Comparison of ENCODE assay signal across 8 cellular contexts in genomic region chr4:10116625-10117423, GRCh38. TPM values are rescaled to one million over a fixed set of nuclear protein-coding genes. Genes with fewer than 3 reads are reported as not detected.
DNase-seq lines count a peak whose midpoint lies in the region; ATAC-seq, FAIRE-seq and TF ChIP-seq lines count a peak whose summit lies in the region.

Gene WDR1, minus strand, starts transcription at chr4:10116799. Its CDS starts 133 bp downstream, at chr4:10116666.

- H3K4me2 ChIP-seq in OCI-LY1 (ENCODE audit: low read length) = peak within 1 kb of the TSS; percentile 79
- H3K4me2 ChIP-seq in endothelial cell of umbilical vein (ENCODE audit: insufficient read depth, low read length) = peak within 1 kb of the TSS; percentile 91

- H3K36me3 ChIP-seq in OCI-LY1 (ENCODE audit: insufficient read depth, low read length) = peaks cover 38% of the 10 kb centered on the region
- H3K36me3 ChIP-seq in endothelial cell of umbilical vein (ENCODE audit: control insufficient read depth in 2 of 2, extremely low read depth in 1 of 2, insufficient read depth in 2 of 2, low read length in 2 of 2) = peaks cover 16 to 20% of the 10 kb centered on the region in 2 experiments

- TF ChIP-seq CTCF in D721Med (IDR thresholded peaks at IDR 0.05; ENCODE audit: insufficient read depth, missing control alignments) = no peak
- no peak for TF ChIP-seq CTCF in OCI-LY1 (IDR thresholded peaks at IDR 0.05; ENCODE audit: low read length)
- no peak for TF ChIP-seq CTCF in endothelial cell of umbilical vein (IDR thresholded peaks at IDR 0.05; ENCODE audit: extremely low read depth in 1 of 2, insufficient read depth in 1 of 2, low read depth in 1 of 2, low read length in 2 of 2)

- peak within 1 kb of the TSS; percentile 69 for H3K27ac ChIP-seq in OCI-LY1 (ENCODE audit: low read depth, low read length, poor library complexity, severe bottlenecking)
- peak within 1 kb of the TSS; percentile 84 for H3K27ac ChIP-seq in endothelial cell of umbilical vein (ENCODE audit: insufficient read depth, low read depth, low read length)

- dilution Hi-C loops in endothelial cell of umbilical vein (cut with MboI; ENCODE audit: extremely low pct_ligation_motif_present, low sequenced_read_pairs) = no loop called here

- H3K9me3 ChIP-seq in OCI-LY1 (ENCODE audit: low read length) (no peaks in the 10 kb centered on the region), endothelial cell of umbilical vein (replicated peaks; ENCODE audit: control insufficient read depth, insufficient read depth, low read length) (no peaks in the 10 kb centered on the region)

- peak; percentile 99 for TF ChIP-seq POLR2A in endothelial cell of umbilical vein (IDR thresholded peaks at IDR 0.05; ENCODE audit: low read depth, low read length)

- H3K27me3 ChIP-seq in OCI-LY1 (ENCODE audit: insufficient read depth, low read length) (no peaks in the 10 kb centered on the region), endothelial cell of umbilical vein (ENCODE audit: control insufficient read depth in 2 of 2, insufficient read depth in 2 of 2, low read length in 2 of 2) (no peaks in the 10 kb centered on the region)

- H4K20me1 ChIP-seq in OCI-LY1 (ENCODE audit: insufficient read depth, low read length) (no peaks in the 10 kb centered on the region), endothelial cell of umbilical vein (replicated peaks; ENCODE audit: control insufficient read depth, extremely low read depth, insufficient read depth, low read length) (peaks cover 2% of the 10 kb centered on the region)

- ATAC-seq in GM21515 (IDR thresholded peaks at IDR 0.05; ENCODE audit: unreplicated experiment) = peak; percentile 91

- TSS peak; percentile 93 for BruUV-seq in endothelial cell of umbilical vein (replicated peaks; lab: Mats Ljungman, UMichigan)

- POLR2A ChIA-PET in endothelial cell of umbilical vein (lab: Charles Lee) = interaction anchor here (0.5 to 5.4 kb wide), 38 partner anchors 9 to 1788 kb away, joined by 3 to 110 read pairs (median 5); partner anchors contain the start of gene ZNF518B

- H2AFZ ChIP-seq in OCI-LY1 (ENCODE audit: low read length) (no peak within 1 kb of the TSS), endothelial cell of umbilical vein (ENCODE audit: low read depth, low read length) (no peak within 1 kb of the TSS)

- H3K4me1 ChIP-seq in OCI-LY1 (ENCODE audit: insufficient read depth, low read length, severe bottlenecking) (peaks cover 21% of the 10 kb centered on the region), endothelial cell of umbilical vein (ENCODE audit: control insufficient read depth, extremely low read depth, insufficient read depth, low read length) (peaks cover 34% of the 10 kb centered on the region)

- no peaks in the 10 kb centered on the region for H3F3A ChIP-seq in OCI-LY1 (ENCODE audit: insufficient read depth, low read length)

- CTCF ChIA-PET in endothelial cell of umbilical vein (lab: Charles Lee) = interaction anchor here (0.7 to 3.4 kb wide), 16 partner anchors 9 to 417 kb away, joined by 3 to 13 read pairs (median 4); no protein-coding TSS in a partner anchor

- H3K79me2 ChIP-seq in OCI-LY1 (ENCODE audit: insufficient read depth, low read length) (no peaks in the 10 kb centered on the region), endothelial cell of umbilical vein (ENCODE audit: control insufficient read depth, insufficient read depth, low read length) (peaks cover 45% of the 10 kb centered on the region)

- H3K9me1 ChIP-seq in endothelial cell of umbilical vein (replicated peaks; ENCODE audit: control insufficient read depth, extremely low read depth, insufficient read depth, low read length) = no peaks in the 10 kb centered on the region

- FAIRE-seq in D721Med (lab: Jason Lieb, UNC) (no peak), endothelial cell of umbilical vein (lab: Jason Lieb, UNC) (peak; percentile 85)

- intact Hi-C loops in endothelial cell of umbilical vein (cut with micrococcal nuclease) = loop anchor here (1.0 to 10.0 kb wide), 6 partner anchors 21 to 1628 kb away; partner anchors contain the start of gene ZNF518B

- DNase-seq in D721Med (ENCODE audit: insufficient read length, low spot score) = peak; percentile 81
- peak; percentile 86 for DNase-seq in HuH-7 (ENCODE audit: low spot score)
- peak; percentile 95 for DNase-seq in activated T-cell treated with anti-CD3 and anti-CD28 coated beads for 1 hour (ENCODE audit: low read depth)
- DNase-seq in endothelial cell of umbilical vein (ENCODE audit: low read depth, low spot score) = peak; percentile 95
- DNase-seq in middle frontal gyrus (ENCODE audit: extremely low spot score, low spot score) = peak; percentile 87
- peak; percentile 91 to 96 for DNase-seq in stimulated activated CD8-positive, alpha-beta memory T cell treated with anti-CD3 and anti-CD28 coated beads, Interleukin-2, amount 100 ng/mL, for 1 hour (ENCODE audit: low read depth in 2 of 2)

- no peaks in the 10 kb centered on the region for H3K9me2 ChIP-seq in OCI-LY1 (ENCODE audit: low read depth, low read length)

- H3K9ac ChIP-seq in OCI-LY1 (ENCODE audit: low read length) (peak within 1 kb of the TSS; percentile 81), endothelial cell of umbilical vein (replicated peaks; ENCODE audit: extremely low read depth, insufficient read depth, low read length) (peak within 1 kb of the TSS; percentile 90)

- H3K4me3 ChIP-seq in OCI-LY1 (ENCODE audit: low read depth, low read length, poor library complexity, severe bottlenecking) (peak within 1 kb of the TSS; percentile 89), endothelial cell of umbilical vein (replicated peaks in 1 of 3; ENCODE audit: insufficient read depth in 1 of 3, low read depth in 1 of 3, low read length in 3 of 3) (peak within 1 kb of the TSS; percentile 13 to 91 (median 60))

TF ChIP-seq in endothelial cell of umbilical vein, 7 proteins besides CTCF, POLR2A, EP300 and RAD21:
- TF ChIP-seq POLR2AphosphoS5 (IDR thresholded peaks at IDR 0.05; ENCODE audit: insufficient read depth, low read depth, low read length) (peak; percentile 98), MAX (IDR thresholded peaks at IDR 0.05; ENCODE audit: insufficient read depth, insufficient read length) (peak; percentile 9), MYC (IDR thresholded peaks at IDR 0.05; ENCODE audit: low read depth, low read length) (peak; percentile 40), FOS (IDR thresholded peaks at IDR 0.05; ENCODE audit: borderline replicate concordance, insufficient read depth, low read length) (no peak), EZH2 (IDR thresholded peaks at IDR 0.05; ENCODE audit: borderline replicate concordance, low read depth, low read length, severe bottlenecking) (no peak)
TF ChIP-seq in endothelial cell of umbilical vein: peak in this region for 3.

RNA-seq across cellular contexts. Expression of gene WDR1, which starts in this region (rescaled TPM):
- total RNA-seq in endothelial cell of umbilical vein = 547 and 590 TPM in 2 replicates
- 660 and 666 TPM in 2 replicates for polyA plus RNA-seq in endothelial cell of umbilical vein
- polyA plus RNA-seq in endothelial cell of umbilical vein (2011; cell fraction: cytosol; rRNA removed) = 591 and 614 TPM in 2 replicates
- polyA plus RNA-seq in endothelial cell of umbilical vein (2011; cell fraction: nucleus; rRNA removed) = 508 and 517 TPM in 2 replicates
- 427 and 456 TPM in 2 replicates for polyA plus RNA-seq in endothelial cell of umbilical vein (2012)
- polyA minus RNA-seq in endothelial cell of umbilical vein = 633 and 649 TPM in 2 replicates
- 55.7 TPM for polyA minus RNA-seq in endothelial cell of umbilical vein (2011; cell fraction: cytosol; rRNA and poly(A)+ RNA removed)
- 186 and 244 TPM in 2 replicates for polyA minus RNA-seq in endothelial cell of umbilical vein (2011; cell fraction: nucleus; rRNA and poly(A)+ RNA removed)

Comparison
In these comparisons a context has a peak if more than half of its experiments do, and no peak if none do; other contexts are left out.
1. Peak in every context shown above with its lines: DNase-seq, ATAC-seq, H3K4me3 ChIP-seq and H3K27ac ChIP-seq.